ENCODE assay signal across 8 cellular contexts in the genomic region with DNA sequence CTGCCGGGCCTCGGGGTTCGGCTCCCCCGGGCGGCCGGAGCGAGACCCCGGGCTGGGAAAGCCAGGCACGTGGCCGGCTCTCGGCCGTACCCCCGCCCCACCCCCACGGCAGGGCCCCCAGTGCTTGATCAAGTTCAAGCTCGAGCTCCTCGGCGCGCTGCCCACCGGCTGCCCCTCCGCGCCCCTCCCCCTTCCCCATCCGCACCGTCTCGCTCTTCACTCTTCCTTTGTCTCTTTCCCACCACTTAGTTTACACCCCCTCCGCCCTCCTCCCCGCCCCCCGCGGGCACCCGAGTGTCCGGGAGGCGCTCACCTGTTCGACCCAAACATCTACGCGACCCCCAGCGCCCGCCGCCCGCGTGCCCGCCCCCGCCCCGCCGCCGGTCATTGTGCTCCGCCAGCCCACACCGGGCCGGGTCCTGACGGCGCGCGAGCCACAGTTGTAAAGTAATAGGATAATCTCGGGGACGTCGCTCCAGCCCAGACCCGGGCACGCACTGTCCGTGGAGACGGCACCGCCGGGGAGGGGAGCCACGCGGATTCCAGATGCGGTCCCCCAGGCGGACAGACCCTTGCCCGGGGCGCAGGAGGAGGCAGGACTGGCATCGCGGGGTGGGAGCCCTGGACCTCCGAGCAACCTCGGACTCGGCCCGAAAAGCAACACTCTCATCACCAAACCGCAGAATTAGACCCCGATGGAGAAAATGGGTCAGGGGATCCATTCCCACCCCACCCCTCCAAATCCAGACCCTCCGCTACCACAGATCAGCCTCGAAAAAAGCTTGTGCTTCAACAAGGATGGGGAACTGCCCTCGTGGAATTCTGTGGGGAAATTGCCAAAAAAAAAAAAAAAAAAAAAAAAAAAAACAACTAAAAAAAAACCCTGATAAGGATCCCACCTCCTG.
DNase-seq lines count a peak whose midpoint lies in the region; ATAC-seq, FAIRE-seq and TF ChIP-seq lines count a peak whose summit lies in the region.

No MANE protein-coding gene starts in this region.

- DNase-seq in Caco-2, result peak; percentile 67 to 73
- peak; percentile 45 for DNase-seq in NB4 (ENCODE audit: low read depth)
- peak; percentile 35 to 42 for DNase-seq in activated CD4-positive, alpha-beta T cell treated with anti-CD3 and anti-CD28 coated beads, Interleukin-2, amount 50 U/mL, for 48 hours
- DNase-seq in epithelial cell of esophagus (ENCODE audit: low read depth), result no peak
- peak in 5 of 10 donors; percentile 36 to 69 (median 43) for DNase-seq in naive thymus-derived CD8-positive, alpha-beta T cell
- peak; percentile 45 for DNase-seq in urothelium cell line (ENCODE audit: low spot score)
- no peak for DNase-seq in T1000 (lab: John Stamatoyannopoulos, UW)
- no peak for DNase-seq in erythroblast (lab: John Stamatoyannopoulos, UW)

- H3K4me3 Mint-ChIP-seq in Caco-2 (ENCODE audit: unreplicated experiment), result peak overlapping the region; percentile 93
- peak overlapping the region; percentile 87 to 98 (median 95) for H3K4me3 Mint-ChIP-seq in naive thymus-derived CD8-positive, alpha-beta T cell

- H3K36me3 Mint-ChIP-seq in Caco-2 (ENCODE audit: insufficient read depth, unreplicated experiment), result peaks cover 26% of the 10 kb centered on the region
- peaks cover 0 to 12% (median 3%) of the 10 kb centered on the region in 3 donors for H3K36me3 Mint-ChIP-seq in naive thymus-derived CD8-positive, alpha-beta T cell

- peak in 1 of 2 donors; percentile 18 for ATAC-seq in naive thymus-derived CD8-positive, alpha-beta T cell

- H3K9me3 Mint-ChIP-seq in Caco-2 (ENCODE audit: unreplicated experiment), result peaks cover 11% of the 10 kb centered on the region
- H3K9me3 Mint-ChIP-seq in naive thymus-derived CD8-positive, alpha-beta T cell, result peaks cover 0 to 10% (median 0%) of the 10 kb centered on the region in 9 donors

- no peaks in the 10 kb centered on the region for H3K36me3 ChIP-seq in Caco-2 (ENCODE audit: control insufficient read depth, insufficient read depth, low read length)

- H3K27me3 Mint-ChIP-seq in Caco-2 (ENCODE audit: insufficient read depth, unreplicated experiment), result no peaks in the 10 kb centered on the region
- peaks cover 0 to 2% (median 0%) of the 10 kb centered on the region in 5 donors for H3K27me3 Mint-ChIP-seq in naive thymus-derived CD8-positive, alpha-beta T cell

- H3K4me1 Mint-ChIP-seq in Caco-2 (ENCODE audit: low read depth, unreplicated experiment), result peaks cover 32% of the 10 kb centered on the region
- peaks cover 37 to 59% (median 55%) of the 10 kb centered on the region in 4 donors for H3K4me1 Mint-ChIP-seq in naive thymus-derived CD8-positive, alpha-beta T cell

- no peaks in the 10 kb centered on the region for H3K27me3 ChIP-seq in Caco-2 (replicated peaks; ENCODE audit: control insufficient read depth, insufficient read depth, low read length)

- POLR2A ChIA-PET in Caco-2 (lab: Charles Lee), result interaction anchor here (0.6 to 3.2 kb wide), 4 partner anchors 10 to 881 kb away, joined by 3 to 41 read pairs (median 4); no protein-coding TSS in a partner anchor
- POLR2A ChIA-PET in naive thymus-derived CD8-positive, alpha-beta T cell (lab: Charles Lee), result interaction anchor here (0.6 to 4.5 kb wide), 25 partner anchors 9 to 1374 kb away, joined by 3 to 105 read pairs (median 5); no protein-coding TSS in a partner anchor

- peaks cover 39% of the 10 kb centered on the region for H3K4me1 ChIP-seq in Caco-2

- H3K9me3 ChIP-seq in Caco-2, result no peaks in the 10 kb centered on the region

- FAIRE-seq in urothelium cell line (lab: Jason Lieb, UNC), result no peak

- CTCF ChIA-PET in Caco-2 (lab: Charles Lee), result interaction anchor here (0.6 to 4.3 kb wide), 14 partner anchors 10 to 871 kb away, joined by 3 to 44 read pairs (median 5); a partner anchor contains a TSS

- H3K4me3 ChIP-seq in Caco-2 (ENCODE audit: low read depth, low read length), result peak overlapping the region; percentile 77
- peak overlapping the region; percentile 62 for H3K4me3 ChIP-seq in NB4 (ENCODE audit: low read depth, low read length)
- peak overlapping the region; percentile 64 for H3K4me3 ChIP-seq in epithelial cell of esophagus (ENCODE audit: low read length)

- no TSS peak for BruUV-seq in Caco-2 (replicated peaks; lab: Mats Ljungman, UMichigan)

- H3K27ac Mint-ChIP-seq in Caco-2 (ENCODE audit: unreplicated experiment), result peak overlapping the region; percentile 84
- peak overlapping the region; percentile 88 to 98 (median 95) for H3K27ac Mint-ChIP-seq in naive thymus-derived CD8-positive, alpha-beta T cell

- intact Hi-C loops in Caco-2 (cut with micrococcal nuclease; ENCODE audit: unreplicated experiment), result loop anchor here (1.0 kb wide), 4 partner anchors 9 to 169 kb away; no protein-coding TSS in a partner anchor

- TF ChIP-seq CTCF in Caco-2 (IDR thresholded peaks at IDR 0.05; ENCODE audit: insufficient read depth in 1 of 2, low read depth in 1 of 2, low read length in 1 of 2, severe bottlenecking in 1 of 2, unreplicated experiment in 1 of 2) (no peak), NB4 (IDR thresholded peaks at IDR 0.05; ENCODE audit: low read depth, low read length) (no peak), epithelial cell of esophagus (IDR thresholded peaks at IDR 0.05; ENCODE audit: insufficient read depth, low read depth, low read length, missing control alignments) (no peak)

- TF ChIP-seq POLR2A in NB4 (IDR thresholded peaks at IDR 0.05; ENCODE audit: extremely low read depth, insufficient read length) (no peak), erythroblast (IDR thresholded peaks at IDR 0.05; ENCODE audit: low read length) (no peak)

Comparison
In these comparisons a context has a peak if more than half of its experiments do, and no peak if none do; other contexts are left out.
1. DNase-seq: peak in Caco-2 (2 of 2), NB4 (single experiment), activated CD4-positive, alpha-beta T cell treated with anti-CD3 and anti-CD28 coated beads, Interleukin-2, amount 50 U/mL, for 48 hours (2 of 2) and urothelium cell line (single experiment); none in epithelial cell of esophagus (single experiment), T1000 (single experiment) and erythroblast (0 of 2).
2. Peak in every context shown above with its lines, with median percentiles within 50 percentile points of each other: H3K4me3 ChIP-seq.